In the genomic region with DNA sequence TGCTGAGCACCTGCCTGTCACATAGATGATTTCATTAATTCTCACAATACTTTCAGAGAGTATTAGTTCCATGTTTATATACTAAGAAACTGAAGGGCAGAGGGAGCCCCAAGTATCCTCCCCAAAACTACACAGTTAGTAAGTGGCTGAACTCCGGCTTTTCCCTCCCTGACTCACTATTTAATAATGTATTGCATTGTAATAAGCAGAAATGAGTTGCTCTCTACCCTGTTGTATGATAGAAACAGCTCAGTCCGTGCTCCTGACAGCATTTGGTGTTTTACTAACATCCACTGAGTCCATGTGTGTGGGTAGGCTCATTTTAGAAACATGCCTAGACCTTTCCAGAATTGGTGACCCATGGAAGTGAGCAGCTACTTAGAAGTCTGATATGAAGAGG, we compare ENCODE assay signal across 28 cellular contexts.
DNase-seq lines count a peak whose midpoint lies in the region; ATAC-seq and TF ChIP-seq lines count a peak whose summit lies in the region.
"Had no signal": no experiment of that assay in that cellular context is flagged by ENCODE, and none has a peak within 500 bp of the region (broad histone marks: within the 10 kb centered on the region; RNA-seq: fewer than 3 reads in every experiment).

No MANE protein-coding gene starts in this region.

- TF ChIP-seq CTCF in OCI-LY7 (conservative IDR thresholded peaks at IDR 0.05; ENCODE audit: low read length) (no peak), epithelial cell of esophagus (IDR thresholded peaks at IDR 0.05; ENCODE audit: insufficient read depth, low read depth, low read length, missing control alignments) (no peak), omental fat pad (IDR thresholded peaks at IDR 0.05) (no peak), natural killer cell (IDR thresholded peaks at IDR 0.05) (no peak)

- POLR2A ChIA-PET in OCI-LY7 (lab: Charles Lee) = interaction anchor here (0.6 kb wide), 1 partner anchor 14 kb away, joined by 4 read pairs; no protein-coding TSS in a partner anchor
- POLR2A ChIA-PET in CD4-positive, alpha-beta memory T cell (lab: Charles Lee; ENCODE audit: partially characterized antibody) = interaction anchor here (5.9 kb wide), 1 partner anchor 75 kb away, joined by 82 read pairs; no protein-coding TSS in a partner anchor

- H2AFZ ChIP-seq in OCI-LY7 (ENCODE audit: low read length) = peak overlapping the region; percentile 46

- H3K9me3 ChIP-seq in CD4-positive, CD25-positive, alpha-beta regulatory T cell (ENCODE audit: control insufficient read depth in 2 of 2, low read length in 2 of 2) = no peaks in the 10 kb centered on the region
- H3K9me3 ChIP-seq in OCI-LY7 (ENCODE audit: low read length) = peaks cover 6% of the 10 kb centered on the region; the same call in 1 of the 2 replicates
- no peaks in the 10 kb centered on the region for H3K9me3 ChIP-seq in CD4-positive, alpha-beta memory T cell (ENCODE audit: control insufficient read depth in 1 of 2, low read length in 2 of 2)
- H3K9me3 ChIP-seq: mucosa of descending colon, Peyer's patch, sigmoid colon, SJSA1, uterus had no signal

- H4K20me1 ChIP-seq in OCI-LY7 (ENCODE audit: insufficient read depth, low read length) = no peaks in the 10 kb centered on the region

- H3K4me2 ChIP-seq in OCI-LY7 (ENCODE audit: low read length) = no peak overlapping the region

- H3K79me2 ChIP-seq in OCI-LY7 (ENCODE audit: insufficient read depth, low read depth, low read length) = no peaks in the 10 kb centered on the region

- intact Hi-C loops in OCI-LY7 (cut with micrococcal nuclease; ENCODE audit: unreplicated experiment) (loop anchor here (5.0 kb wide), 1 partner anchor 75 kb away; no protein-coding TSS in a partner anchor), natural killer cell (cut with micrococcal nuclease) (no loop called here)
- intact Hi-C loops in CD4-positive, alpha-beta memory T cell (cut with micrococcal nuclease) = no loop called here

- CTCF ChIA-PET in OCI-LY7 (lab: Charles Lee; ENCODE audit: unreplicated experiment) = no interaction called here
- CTCF ChIA-PET in CD4-positive, alpha-beta memory T cell (lab: Charles Lee; ENCODE audit: partially characterized antibody) = interaction anchor here (1.0 to 7.3 kb wide), 6 partner anchors 14 to 323 kb away, joined by 3 to 309 read pairs (median 7); no protein-coding TSS in a partner anchor

- no peak overlapping the region for H3K4me3 ChIP-seq in CD4-positive, CD25-positive, alpha-beta regulatory T cell (ENCODE audit: low read depth, low read length)
- H3K4me3 ChIP-seq in OCI-LY7 (ENCODE audit: low read depth, low read length, poor library complexity, severe bottlenecking) = no peak overlapping the region
- H3K4me3 ChIP-seq in epithelial cell of esophagus (ENCODE audit: low read length) = no peak overlapping the region
- H3K4me3 ChIP-seq in CD4-positive, alpha-beta memory T cell (ENCODE audit: low read length in 2 of 2) = no peak overlapping the region
- H3K4me3 ChIP-seq: cardiac muscle cell, mucosa of descending colon, Peyer's patch, sigmoid colon, SJSA1, uterus had no signal

- no peak for ATAC-seq in CD4-positive, CD25-positive, alpha-beta regulatory T cell (ENCODE audit: low read depth in 2 of 2)
- ATAC-seq in omental fat pad (ENCODE audit: low FRiP score) (peak; percentile 29), HG03095 (IDR thresholded peaks at IDR 0.05; ENCODE audit: unreplicated experiment) (no peak), natural killer cell (no peak)
- ATAC-seq: activated naive CD8-positive, alpha-beta T cell treated with anti-CD3 and anti-CD28 coated beads, Interleukin-2, amount 50 U/mL, for 24 hours; CD8-positive, alpha-beta T cell; mucosa of descending colon had no signal

- no peaks in the 10 kb centered on the region for H3K27me3 ChIP-seq in CD4-positive, CD25-positive, alpha-beta regulatory T cell (ENCODE audit: control insufficient read depth, insufficient read depth, low read length)
- H3K27me3 ChIP-seq in CD4-positive, alpha-beta memory T cell (ENCODE audit: insufficient read depth, low read length) = no peaks in the 10 kb centered on the region
- H3K27me3 ChIP-seq: cardiac muscle cell, Peyer's patch, uterus had no signal

- no peaks in the 10 kb centered on the region for H3K36me3 Mint-ChIP-seq in CD4-positive, CD25-positive, alpha-beta regulatory T cell
- no peaks in the 10 kb centered on the region for H3K36me3 Mint-ChIP-seq in CD4-positive, alpha-beta memory T cell
- no peaks in the 10 kb centered on the region for H3K36me3 Mint-ChIP-seq in natural killer cell
- H3K36me3 Mint-ChIP-seq: CD8-positive, alpha-beta T cell had no signal

- peak overlapping the region in 1 of 4 donors; percentile 83 for H3K4me3 Mint-ChIP-seq in CD4-positive, CD25-positive, alpha-beta regulatory T cell
- H3K4me3 Mint-ChIP-seq in CD4-positive, alpha-beta memory T cell = no peak overlapping the region
- H3K4me3 Mint-ChIP-seq in natural killer cell = no peak overlapping the region
- H3K4me3 Mint-ChIP-seq: activated B cell treated with CpG ODN at 0.5 μM for 24 hours; activated naive CD8-positive, alpha-beta T cell treated with anti-CD3 and anti-CD28 coated beads, Interleukin-2, amount 50 U/mL, for 24 hours; CD8-positive, alpha-beta T cell had no signal

- no peaks in the 10 kb centered on the region for H3K9me2 ChIP-seq in OCI-LY7 (ENCODE audit: insufficient read depth, low read length)

- no peak for DNase-seq in CD4-positive, CD25-positive, alpha-beta regulatory T cell
- DNase-seq in OCI-LY7 (ENCODE audit: low spot score) = no peak
- DNase-seq in epithelial cell of esophagus (ENCODE audit: low read depth) = peak; percentile 9
- no peak for DNase-seq in omental fat pad (ENCODE audit: low spot score)
- DNase-seq in amniotic stem cell (lab: John Stamatoyannopoulos, UW) = no peak
- DNase-seq in CD4-positive, alpha-beta memory T cell = no peak
- no peak for DNase-seq in natural killer cell
- DNase-seq: activated B cell treated with CpG ODN at 0.5 μM for 24 hours; activated CD4-positive, alpha-beta T cell treated with anti-CD3 and anti-CD28 coated beads, Interleukin-2, amount 50 U/mL, for 48 hours; activated gamma-delta T cell; activated naive CD8-positive, alpha-beta T cell treated with anti-CD3 and anti-CD28 coated beads, Interleukin-2, amount 50 U/mL, for 24 hours; activated T-cell treated with anti-CD3 and anti-CD28 coated beads for 4 hours; CD8-positive, alpha-beta T cell; GF-D8; hippocampal formation; left ventricle myocardium superior; mucosa of descending colon; NCI-H1048; NCI-H2081 treated with DMSO at 0.1 percent for 48 hours; NCI-H524; NK-92 treated with Interleukin-12 subunit alpha and Interleukin-12 subunit beta, amount 100 ng/mL, for 24 hours; Peyer's patch; sigmoid colon; T-helper 2 cell; uterus had no signal

- BruUV-seq in OCI-LY7 (replicated peaks; lab: Mats Ljungman, UMichigan) = no TSS peak

- peaks cover 6 to 17% (median 9%) of the 10 kb centered on the region in 4 donors for H3K4me1 Mint-ChIP-seq in CD4-positive, CD25-positive, alpha-beta regulatory T cell
- H3K4me1 Mint-ChIP-seq in CD4-positive, alpha-beta memory T cell = peaks cover 6 to 20% (median 14%) of the 10 kb centered on the region in 4 donors
- peaks cover 20 to 21% of the 10 kb centered on the region in 2 donors for H3K4me1 Mint-ChIP-seq in natural killer cell

- peak overlapping the region in 2 of 3 donors; percentile 14 to 44 for H3K27ac Mint-ChIP-seq in CD4-positive, CD25-positive, alpha-beta regulatory T cell
- peak overlapping the region in 1 of 7 donors; percentile 38 for H3K27ac Mint-ChIP-seq in CD4-positive, alpha-beta memory T cell
- no peak overlapping the region for H3K27ac Mint-ChIP-seq in natural killer cell
- H3K27ac Mint-ChIP-seq: activated B cell treated with CpG ODN at 0.5 μM for 24 hours; activated naive CD8-positive, alpha-beta T cell treated with anti-CD3 and anti-CD28 coated beads, Interleukin-2, amount 50 U/mL, for 24 hours; CD8-positive, alpha-beta T cell had no signal

- no peaks in the 10 kb centered on the region for H3K9me3 Mint-ChIP-seq in CD4-positive, CD25-positive, alpha-beta regulatory T cell
- H3K9me3 Mint-ChIP-seq in CD4-positive, alpha-beta memory T cell = no peaks in the 10 kb centered on the region
- no peaks in the 10 kb centered on the region for H3K9me3 Mint-ChIP-seq in natural killer cell
- H3K9me3 Mint-ChIP-seq: activated naive CD8-positive, alpha-beta T cell treated with anti-CD3 and anti-CD28 coated beads, Interleukin-2, amount 50 U/mL, for 24 hours; CD8-positive, alpha-beta T cell had no signal

- peaks cover 16% of the 10 kb centered on the region for H3K27me3 Mint-ChIP-seq in CD4-positive, CD25-positive, alpha-beta regulatory T cell
- H3K27me3 Mint-ChIP-seq in CD4-positive, alpha-beta memory T cell = no peaks in the 10 kb centered on the region
- H3K27me3 Mint-ChIP-seq in natural killer cell (ENCODE audit: low read depth in 2 of 2) = no peaks in the 10 kb centered on the region

- H3K36me3 ChIP-seq in CD4-positive, CD25-positive, alpha-beta regulatory T cell (ENCODE audit: control insufficient read depth, insufficient read depth, low read length) = no peaks in the 10 kb centered on the region
- H3K36me3 ChIP-seq in OCI-LY7 (ENCODE audit: insufficient read depth, low read length) = no peaks in the 10 kb centered on the region; the same call in 1 of the 2 replicates
- no peaks in the 10 kb centered on the region for H3K36me3 ChIP-seq in CD4-positive, alpha-beta memory T cell (ENCODE audit: insufficient read depth, low read length)
- H3K36me3 ChIP-seq: cardiac muscle cell, Peyer's patch, sigmoid colon, SJSA1, uterus had no signal

- no peak overlapping the region for H3K27ac ChIP-seq in CD4-positive, CD25-positive, alpha-beta regulatory T cell (ENCODE audit: insufficient read depth, low read length, poor library complexity, severe bottlenecking)
- H3K27ac ChIP-seq in OCI-LY7 (ENCODE audit: low read depth, low read length, poor library complexity, severe bottlenecking) = no peak overlapping the region
- no peak overlapping the region for H3K27ac ChIP-seq in CD4-positive, alpha-beta memory T cell (ENCODE audit: low read depth, low read length)
- H3K27ac ChIP-seq: cardiac muscle cell, Peyer's patch, sigmoid colon, SJSA1, uterus had no signal

- H3K4me1 ChIP-seq in CD4-positive, CD25-positive, alpha-beta regulatory T cell (ENCODE audit: control insufficient read depth, insufficient read depth, low read length, poor library complexity, severe bottlenecking) = peaks cover 10% of the 10 kb centered on the region
- peaks cover 24% of the 10 kb centered on the region for H3K4me1 ChIP-seq in OCI-LY7 (ENCODE audit: insufficient read depth, low read length, poor library complexity, severe bottlenecking)
- peaks cover 10% of the 10 kb centered on the region for H3K4me1 ChIP-seq in CD4-positive, alpha-beta memory T cell (ENCODE audit: insufficient read depth, low read length)
- H3K4me1 ChIP-seq: Peyer's patch, uterus had no signal

Comparison
In these comparisons a context has a peak if more than half of its experiments do, and no peak if none do; other contexts are left out.
1. H3K27ac Mint-ChIP-seq: peak in CD4-positive, CD25-positive, alpha-beta regulatory T cell (2 of 3); none in natural killer cell (0 of 2).